Comparison of ENCODE assay signal across 8 cellular contexts in genomic region chr1:7783826-7784491, GRCh38. TPM values are rescaled to one million over a fixed set of nuclear protein-coding genes. Genes with fewer than 3 reads are reported as not detected.
A peak's percentile ranks its signal among the peaks of the same experiment; 100 is the strongest.
DNase-seq lines count a peak whose midpoint lies in the region; ATAC-seq and TF ChIP-seq lines count a peak whose summit lies in the region.

Gene PER3 (plus strand): TSS chr1:7784291. CDS start chr1:7784878, 587 bp downstream.

- peak within 1 kb of the TSS; percentile 25 for H3K9ac ChIP-seq in rectal smooth muscle tissue (ENCODE audit: low read length)

- H3K27ac ChIP-seq in rectal smooth muscle tissue (ENCODE audit: low read depth, low read length) (peak within 1 kb of the TSS; percentile 87), uterus (peak within 1 kb of the TSS; percentile 94 to 97)

- H3K9me3 ChIP-seq in uterus, result no peaks in the 10 kb centered on the region

- TF ChIP-seq CTCF in astrocyte of the cerebellum (IDR thresholded peaks at IDR 0.05; ENCODE audit: low read depth, low read length, missing control alignments) (no peak), uterus (IDR thresholded peaks at IDR 0.05) (no peak)

- in situ Hi-C loops in astrocyte of the cerebellum (cut with HindIII; ENCODE audit: low sequenced_read_pairs), result no loop called here

- H3K4me1 ChIP-seq in rectal smooth muscle tissue (ENCODE audit: control insufficient read depth, insufficient read depth, low read length) (peaks cover 23% of the 10 kb centered on the region), uterus (peaks cover 0 to 9% of the 10 kb centered on the region in 2 donors)

- H3K27me3 ChIP-seq in rectal smooth muscle tissue (ENCODE audit: control insufficient read depth, insufficient read depth, low read length), result no peaks in the 10 kb centered on the region
- no peaks in the 10 kb centered on the region for H3K27me3 ChIP-seq in uterus

- DNase-seq in NCI-H1694 (lab: John Stamatoyannopoulos, UW) (peak; percentile 61), T-helper 9 cell (peak; percentile 88), astrocyte of the cerebellum (ENCODE audit: low read depth) (peak; percentile 88), hepatic stellate cell (ENCODE audit: low spot score) (peak; percentile 96), uterus (peak; percentile 96 to 98)

- H3K36me3 ChIP-seq in rectal smooth muscle tissue (ENCODE audit: control insufficient read depth, insufficient read depth, low read length) (peaks cover 8% of the 10 kb centered on the region), uterus (no peaks in the 10 kb centered on the region)

- TF ChIP-seq POLR2A in uterus (IDR thresholded peaks at IDR 0.05), result peak; percentile 51 to 64

- peak; percentile 90 for ATAC-seq in GM18502 (IDR thresholded peaks at IDR 0.05; ENCODE audit: poor library complexity, unreplicated experiment)
- peak; percentile 73 for ATAC-seq in HG02884 (IDR thresholded peaks at IDR 0.05; ENCODE audit: unreplicated experiment)

- H3K4me3 ChIP-seq in astrocyte of the cerebellum (ENCODE audit: low read depth, low read length), result peak within 1 kb of the TSS; percentile 51
- H3K4me3 ChIP-seq in rectal smooth muscle tissue (ENCODE audit: low read length), result peak within 1 kb of the TSS; percentile 65
- peak within 1 kb of the TSS; percentile 53 to 66 for H3K4me3 ChIP-seq in uterus

- intact Hi-C loops in uterus (cut with DNase I; ENCODE audit: low total_unique reads), result no loop called here

RNA-seq across cellular contexts. Expression of gene PER3, which starts in this region (rescaled TPM):
- 10 to 100 TPM in 3 of 4 donors, 1 to 10 TPM in 1; 6.9 to 69.0 (median 20.7) TPM for total RNA-seq in uterus

Comparison
In these comparisons a context has a peak if more than half of its experiments do, and no peak if none do; other contexts are left out.
1. Peak in every context shown above with its lines: DNase-seq, ATAC-seq, H3K4me3 ChIP-seq and H3K27ac ChIP-seq.